12 cellular contexts compared by ENCODE assay signal in genomic region chr2:7377861-7378569, GRCh38.
DNase-seq lines count a peak whose midpoint lies in the region; ATAC-seq and TF ChIP-seq lines count a peak whose summit lies in the region.
"Had no signal": no experiment of that assay in that cellular context is flagged by ENCODE, and none has a peak within 500 bp of the region (broad histone marks: within the 10 kb centered on the region; RNA-seq: fewer than 3 reads in every experiment).

No MANE protein-coding gene starts in this region.

- DNase-seq in NCI-H82 (lab: John Stamatoyannopoulos, UW) (peak; percentile 70), NCI-H82 treated with DMSO at 0.1 percent for 48 hours (lab: John Stamatoyannopoulos, UW; ENCODE audit: unreplicated experiment) (no peak), SHP77 treated with DMSO at 0.1 percent for 48 hours (lab: John Stamatoyannopoulos, UW) (peak; percentile 90), hepatocyte (ENCODE audit: low spot score) (peak; percentile 79), upper lobe of right lung (peak; percentile 65), 8988T (no peak)
- no peak for DNase-seq in activated naive CD4-positive, alpha-beta T cell treated with anti-CD3 and anti-CD28 coated beads, Interleukin-2, amount 50 U/mL, for 72 hours (ENCODE audit: low spot score in 2 of 2)
- no peak for DNase-seq in activated CD4-positive, alpha-beta T cell treated with anti-CD3 and anti-CD28 coated beads, Interleukin-2, amount 50 U/mL, for 1 hour
- DNase-seq: GOT3 had no signal

- H3K4me2 ChIP-seq in hepatocyte = no peak overlapping the region
- H3K4me2 ChIP-seq: PC-9 had no signal

- H3K27ac ChIP-seq in hepatocyte (no peak overlapping the region), upper lobe of right lung (no peak overlapping the region)
- H3K27ac ChIP-seq: PC-9, skin epidermis had no signal

- H3K27me3 ChIP-seq in hepatocyte = no peaks in the 10 kb centered on the region
- no peaks in the 10 kb centered on the region for H3K27me3 ChIP-seq in upper lobe of right lung

- no peaks in the 10 kb centered on the region for H3K79me2 ChIP-seq in hepatocyte

- no peaks in the 10 kb centered on the region for H3K9me2 ChIP-seq in hepatocyte (replicated peaks; ENCODE audit: insufficient read depth)

- H3K4me3 ChIP-seq in hepatocyte = no peak overlapping the region
- no peak overlapping the region for H3K4me3 ChIP-seq in upper lobe of right lung
- H3K4me3 ChIP-seq: PC-9, skin epidermis had no signal

- no peaks in the 10 kb centered on the region for H3K36me3 ChIP-seq in hepatocyte (replicated peaks; ENCODE audit: insufficient read depth, low read depth)
- no peaks in the 10 kb centered on the region for H3K36me3 ChIP-seq in upper lobe of right lung

- ATAC-seq in upper lobe of right lung = peak; percentile 72
- ATAC-seq in activated naive CD4-positive, alpha-beta T cell treated with anti-CD3 and anti-CD28 coated beads, Interleukin-2, amount 50 U/mL, for 72 hours = no peak

- no peaks in the 10 kb centered on the region for H3K36me3 Mint-ChIP-seq in activated naive CD4-positive, alpha-beta T cell treated with anti-CD3 and anti-CD28 coated beads, Interleukin-2, amount 50 U/mL, for 72 hours

- H4K20me1 ChIP-seq in hepatocyte (ENCODE audit: insufficient read depth, poor library complexity, severe bottlenecking) = no peaks in the 10 kb centered on the region

- H2AFZ ChIP-seq in hepatocyte = no peak overlapping the region
- H2AFZ ChIP-seq: PC-9 had no signal

- no peaks in the 10 kb centered on the region for H3K9me3 ChIP-seq in hepatocyte (ENCODE audit: low read depth)
- H3K9me3 ChIP-seq in upper lobe of right lung = no peaks in the 10 kb centered on the region

- no peak overlapping the region for H3K27ac Mint-ChIP-seq in activated naive CD4-positive, alpha-beta T cell treated with anti-CD3 and anti-CD28 coated beads, Interleukin-2, amount 50 U/mL, for 72 hours

- WGBS in hepatocyte (ENCODE audit: low lambda C conversion rate, missing lambda C conversion rate) = 45% methylated on average over 13 of the region's 13 CpGs

- peaks cover 11% of the 10 kb centered on the region for H3K4me1 ChIP-seq in hepatocyte (ENCODE audit: insufficient read depth)
- H3K4me1 ChIP-seq in upper lobe of right lung = no peaks in the 10 kb centered on the region

- no peaks in the 10 kb centered on the region for H3K9me3 Mint-ChIP-seq in activated naive CD4-positive, alpha-beta T cell treated with anti-CD3 and anti-CD28 coated beads, Interleukin-2, amount 50 U/mL, for 72 hours
- H3K9me3 Mint-ChIP-seq: central memory CD8-positive, alpha-beta T cell had no signal

- intact Hi-C loops in upper lobe of right lung (cut with DNase I) = no loop called here

- TF ChIP-seq CTCF in hepatocyte (IDR thresholded peaks at IDR 0.05; ENCODE audit: poor library complexity) (peak; percentile 37), upper lobe of right lung (IDR thresholded peaks at IDR 0.05) (no peak)

Comparison
In these comparisons a context has a peak if more than half of its experiments do, and no peak if none do; other contexts are left out.
1. DNase-seq: peak in NCI-H82 (single experiment), SHP77 treated with DMSO at 0.1 percent for 48 hours (single experiment), hepatocyte (single experiment) and upper lobe of right lung (single experiment); none in NCI-H82 treated with DMSO at 0.1 percent for 48 hours (single experiment), activated naive CD4-positive, alpha-beta T cell treated with anti-CD3 and anti-CD28 coated beads, Interleukin-2, amount 50 U/mL, for 72 hours (0 of 2), 8988T (single experiment) and activated CD4-positive, alpha-beta T cell treated with anti-CD3 and anti-CD28 coated beads, Interleukin-2, amount 50 U/mL, for 1 hour (single experiment).